ENCODE assay signal across 18 cellular contexts in genomic region chr3:78785004-78785403, GRCh38.
"Had no signal": no experiment of that assay in that cellular context is flagged by ENCODE, and none has a peak within 500 bp of the region (broad histone marks: within the 10 kb centered on the region; RNA-seq: fewer than 3 reads in every experiment).

No MANE protein-coding gene starts in this region.

- H3K27me3 Mint-ChIP-seq: activated B cell treated with CpG ODN at 0.5 μM for 24 hours; activated CD4-positive, alpha-beta T cell treated with anti-CD3 and anti-CD28 coated beads, Interleukin-2, amount 10 ng/mL, durations not matched to agents 24 days and 14 days; activated naive CD8-positive, alpha-beta T cell; brain; stimulated activated naive B cell treated with anti-CD40 and anti-IgM and Interleukin-4, amounts not matched to agents 10 μg/mL and 1 μg/mL and 100 μg/mL, for 72 hours had no signal

- DNase-seq: activated B cell treated with CpG ODN at 0.5 μM for 24 hours; activated CD4-positive, alpha-beta T cell treated with anti-CD3 and anti-CD28 coated beads, Interleukin-2, amount 10 ng/mL, durations not matched to agents 24 days and 14 days; activated CD8-positive, alpha-beta memory T cell treated with anti-CD3 and anti-CD28 coated beads, Interleukin-2, amount 50 U/mL, for 48 hours; activated gamma-delta T cell treated with Interleukin-2 at 50 U/mL for 16 hours; amniotic stem cell; cerebellar nuclear complex; effector CD8-positive, alpha-beta T cell; heart left ventricle; left colon; pancreas; stimulated activated CD4-positive, alpha-beta T cell treated with anti-CD3 and anti-CD28 coated beads, Interleukin-2, amount 100 ng/mL, for 48 hours; stimulated activated naive B cell treated with anti-CD40 and anti-IgM and Interleukin-4, amounts not matched to agents 10 μg/mL and 1 μg/mL and 100 μg/mL, for 72 hours; tibial artery had no signal

- ATAC-seq: heart left ventricle; left colon; pancreas; stimulated activated naive B cell treated with anti-CD40 and anti-IgM and Interleukin-4, amounts not matched to agents 10 μg/mL and 1 μg/mL and 100 μg/mL, for 72 hours had no signal

- H3K4me3 ChIP-seq: heart left ventricle, lung, pancreas, tibial artery had no signal

- H3K27me3 ChIP-seq: heart left ventricle, pancreas, tibial artery had no signal

- H3K4me1 ChIP-seq: heart left ventricle, pancreas, tibial artery had no signal

- H3K4me1 Mint-ChIP-seq: activated B cell treated with CpG ODN at 0.5 μM for 24 hours; activated CD4-positive, alpha-beta T cell treated with anti-CD3 and anti-CD28 coated beads, Interleukin-2, amount 10 ng/mL, durations not matched to agents 24 days and 14 days; stimulated activated naive B cell treated with anti-CD40 and anti-IgM and Interleukin-4, amounts not matched to agents 10 μg/mL and 1 μg/mL and 100 μg/mL, for 72 hours had no signal

- H3K27ac ChIP-seq: heart left ventricle, pancreas, tibial artery had no signal

- H3K9me3 Mint-ChIP-seq: activated B cell treated with CpG ODN at 0.5 μM for 24 hours had no signal

- H3K36me3 ChIP-seq: heart left ventricle, pancreas, tibial artery had no signal

- H3K9me3 ChIP-seq: pancreas, tibial artery had no signal

- H3K27ac Mint-ChIP-seq: activated B cell treated with CpG ODN at 0.5 μM for 24 hours; activated CD4-positive, alpha-beta T cell treated with anti-CD3 and anti-CD28 coated beads, Interleukin-2, amount 10 ng/mL, durations not matched to agents 24 days and 14 days; activated naive CD8-positive, alpha-beta T cell; stimulated activated naive B cell treated with anti-CD40 and anti-IgM and Interleukin-4, amounts not matched to agents 10 μg/mL and 1 μg/mL and 100 μg/mL, for 72 hours had no signal

- H3K4me3 Mint-ChIP-seq: activated B cell treated with CpG ODN at 0.5 μM for 24 hours; activated CD4-positive, alpha-beta T cell treated with anti-CD3 and anti-CD28 coated beads, Interleukin-2, amount 10 ng/mL, durations not matched to agents 24 days and 14 days; activated naive CD8-positive, alpha-beta T cell; stimulated activated naive B cell treated with anti-CD40 and anti-IgM and Interleukin-4, amounts not matched to agents 10 μg/mL and 1 μg/mL and 100 μg/mL, for 72 hours had no signal

- FAIRE-seq: endothelial cell of umbilical vein, pancreas, urothelium cell line had no signal

- H3K36me3 Mint-ChIP-seq: activated naive CD8-positive, alpha-beta T cell; stimulated activated naive B cell treated with anti-CD40 and anti-IgM and Interleukin-4, amounts not matched to agents 10 μg/mL and 1 μg/mL and 100 μg/mL, for 72 hours had no signal
